8 cellular contexts compared by ENCODE assay signal in the genomic region with DNA sequence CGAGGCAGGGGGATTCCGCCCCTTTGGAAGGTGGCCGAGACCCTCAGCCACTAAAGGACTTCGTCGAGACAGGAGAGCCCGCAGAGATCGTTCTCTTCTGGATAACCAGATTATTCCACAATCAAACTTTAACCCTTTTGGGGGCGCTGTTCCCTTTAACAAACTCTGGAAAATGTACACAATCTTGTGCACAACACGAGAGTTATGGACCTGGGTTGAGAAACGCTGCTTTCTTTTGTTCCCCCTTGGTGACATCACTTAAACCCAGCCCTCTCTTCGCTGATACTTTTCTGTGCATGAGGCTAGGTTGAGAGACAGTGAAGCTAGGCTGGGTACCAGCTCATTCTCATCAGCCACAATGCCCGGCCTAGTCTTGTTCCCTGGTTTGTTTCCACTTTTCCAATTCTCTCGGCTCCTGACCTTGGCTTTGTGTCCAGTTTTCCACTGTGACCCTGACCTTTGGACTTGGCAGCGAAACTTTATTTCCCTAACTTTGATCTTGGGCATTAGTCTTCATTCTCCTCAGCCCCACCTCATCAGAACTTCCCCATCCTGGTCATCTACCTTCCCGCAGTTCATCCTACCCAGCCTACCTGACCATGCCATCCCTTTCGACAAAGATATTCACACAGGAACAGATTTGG. TPM values are rescaled to one million over a fixed set of nuclear protein-coding genes. Genes with fewer than 3 reads are reported as not detected.
DNase-seq lines count a peak whose midpoint lies in the region; ATAC-seq and TF ChIP-seq lines count a peak whose summit lies in the region.

No MANE protein-coding gene starts in this region.

- H3K27ac ChIP-seq in C4-2B, result peak overlapping the region; percentile 87

- intact Hi-C loops in activated CD4-positive, alpha-beta memory T cell treated with anti-CD3 and anti-CD28 coated beads for 36 hours (cut with micrococcal nuclease), result loop anchor here (1.0 to 10.0 kb wide), 10 partner anchors 44 to 910 kb away; a partner anchor contains a TSS

- TF ChIP-seq CTCF in C4-2B (conservative IDR thresholded peaks at IDR 0.05) (peak; percentile 74), fibroblast of villous mesenchyme (IDR thresholded peaks at IDR 0.05; ENCODE audit: insufficient read depth, low read depth, low read length) (peak; percentile 55), nephron (IDR thresholded peaks at IDR 0.05; ENCODE audit: unreplicated experiment in 3 of 3) (peak; percentile 45 to 64 (median 59))

- peak overlapping the region; percentile 88 for H3K27ac Mint-ChIP-seq in activated CD4-positive, alpha-beta memory T cell treated with anti-CD3 and anti-CD28 coated beads for 36 hours
- peak overlapping the region; percentile 98 to 99 (median 99) for H3K27ac Mint-ChIP-seq in nephron

- H3K27me3 Mint-ChIP-seq in activated CD4-positive, alpha-beta memory T cell treated with anti-CD3 and anti-CD28 coated beads for 36 hours, result no peaks in the 10 kb centered on the region
- no peaks in the 10 kb centered on the region for H3K27me3 Mint-ChIP-seq in nephron (ENCODE audit: low read depth)

- peak; percentile 5 for ATAC-seq in GM18519 (IDR thresholded peaks at IDR 0.05; ENCODE audit: low FRiP score, unreplicated experiment)
- ATAC-seq in HG03342 (IDR thresholded peaks at IDR 0.05; ENCODE audit: unreplicated experiment), result peak; percentile 14

- CTCF ChIA-PET in activated CD4-positive, alpha-beta memory T cell treated with anti-CD3 and anti-CD28 coated beads for 36 hours (lab: Charles Lee), result interaction anchor here (0.7 to 4.4 kb wide), 6 partner anchors 11 to 456 kb away, joined by 3 to 41 read pairs (median 7); no protein-coding TSS in a partner anchor

- no peaks in the 10 kb centered on the region for H3K9me3 Mint-ChIP-seq in activated CD4-positive, alpha-beta memory T cell treated with anti-CD3 and anti-CD28 coated beads for 36 hours
- H3K9me3 Mint-ChIP-seq in nephron, result no peaks in the 10 kb centered on the region

- H3K4me3 Mint-ChIP-seq in activated CD4-positive, alpha-beta memory T cell treated with anti-CD3 and anti-CD28 coated beads for 36 hours, result peak overlapping the region; percentile 85
- peak overlapping the region; percentile 87 to 97 (median 94) for H3K4me3 Mint-ChIP-seq in nephron

- DNase-seq in NCI-H446 (lab: John Stamatoyannopoulos, UW) (peak; percentile 83 to 93), fibroblast of villous mesenchyme (ENCODE audit: low read depth) (peak; percentile 85)
- DNase-seq in activated CD4-positive, alpha-beta memory T cell treated with anti-CD3 and anti-CD28 coated beads for 36 hours, result peak; percentile 59
- no peak for DNase-seq in activated CD4-positive, CD25-positive, alpha-beta regulatory T cell treated with anti-CD3 and anti-CD28 coated beads, Interleukin-2, amount 50 U/mL, for 72 hours

- peak overlapping the region; percentile 96 for H3K4me3 ChIP-seq in fibroblast of villous mesenchyme (ENCODE audit: low read depth, low read length)

- POLR2A ChIA-PET in activated CD4-positive, alpha-beta memory T cell treated with anti-CD3 and anti-CD28 coated beads for 36 hours (lab: Charles Lee), result interaction anchor here (1.2 to 2.0 kb wide), 3 partner anchors 10 to 62 kb away, joined by 3 to 11 read pairs (median 3); no protein-coding TSS in a partner anchor

- peaks cover 61% of the 10 kb centered on the region for H3K4me1 Mint-ChIP-seq in activated CD4-positive, alpha-beta memory T cell treated with anti-CD3 and anti-CD28 coated beads for 36 hours (ENCODE audit: low read depth)
- H3K4me1 Mint-ChIP-seq in nephron, result peaks cover 30% of the 10 kb centered on the region

- peaks cover 21% of the 10 kb centered on the region for H3K36me3 Mint-ChIP-seq in activated CD4-positive, alpha-beta memory T cell treated with anti-CD3 and anti-CD28 coated beads for 36 hours
- peaks cover 4% of the 10 kb centered on the region for H3K36me3 Mint-ChIP-seq in nephron (ENCODE audit: low read depth)

RNA-seq across cellular contexts. Expression of a gene that starts 0.8 kb away (rescaled TPM):
- total RNA-seq in activated CD4-positive, alpha-beta memory T cell treated with anti-CD3 and anti-CD28 coated beads for 36 hours, result 10 to 100 TPM; 60.9 to 61.5 TPM
- 51.5 and 74.7 TPM in 2 replicates for total RNA-seq in fibroblast of villous mesenchyme
